ENCODE assay signal across 13 cellular contexts in the genomic region with DNA sequence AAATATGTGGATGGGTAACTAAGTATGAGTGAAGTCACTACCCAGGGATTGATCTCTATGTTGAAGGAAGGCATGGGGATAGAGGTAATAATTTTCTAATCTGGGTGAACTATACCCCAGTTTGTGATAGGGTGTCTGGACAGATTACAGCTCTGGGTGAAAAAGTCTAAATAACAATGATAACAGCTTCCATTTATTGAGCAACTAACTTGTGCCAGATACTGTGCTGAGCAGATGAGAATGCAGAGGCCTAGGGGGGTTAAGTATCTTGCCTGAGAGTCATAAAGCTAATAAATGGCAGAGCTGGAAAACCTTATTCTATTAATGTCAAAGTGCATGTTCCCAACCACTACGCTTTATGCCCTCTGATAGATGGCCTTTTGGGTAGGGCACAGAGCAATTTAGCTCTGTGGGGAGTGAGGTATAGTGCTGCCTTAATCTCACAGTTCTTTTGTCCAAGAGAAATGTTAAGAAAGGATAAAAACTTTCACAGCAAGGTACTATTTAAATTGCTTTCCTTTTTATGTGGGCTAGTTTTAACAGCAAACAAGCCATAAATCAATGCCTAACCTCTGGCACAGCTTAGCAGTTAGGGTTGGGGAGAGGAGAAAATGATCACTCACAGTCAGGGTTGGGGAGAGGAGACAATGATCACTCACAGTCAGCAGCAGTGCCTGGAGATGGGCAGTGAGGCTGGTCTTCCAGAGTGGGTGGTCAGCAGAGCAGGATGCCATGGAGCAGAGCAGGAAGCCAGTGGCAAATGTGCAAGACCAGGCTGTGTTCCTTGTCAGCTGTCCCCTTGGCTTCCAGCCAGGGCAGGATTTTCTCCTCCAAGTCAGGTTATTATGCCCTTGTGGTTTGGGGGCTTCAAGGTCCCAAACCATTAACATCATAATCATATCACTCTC.
DNase-seq lines count a peak whose midpoint lies in the region; ATAC-seq and TF ChIP-seq lines count a peak whose summit lies in the region.
"Had no signal": no experiment of that assay in that cellular context is flagged by ENCODE, and none has a peak within 500 bp of the region (broad histone marks: within the 10 kb centered on the region; RNA-seq: fewer than 3 reads in every experiment).

No MANE protein-coding gene starts in this region.

- CTCF ChIA-PET in naive thymus-derived CD4-positive, alpha-beta T cell (lab: Charles Lee) = no interaction called here

- H3K4me3 Mint-ChIP-seq in naive thymus-derived CD4-positive, alpha-beta T cell = no peak overlapping the region
- H3K4me3 Mint-ChIP-seq: natural killer cell; stimulated activated naive CD8-positive, alpha-beta T cell treated with anti-CD3 and anti-CD28 coated beads, Interleukin-15, Interleukin-2, amounts not matched to agents 100 ng/mL and 50 ng/mL, for 24 hours had no signal

- H3K27ac ChIP-seq in cardiac muscle cell (peak overlapping the region; percentile 75), SJCRH30 (no peak overlapping the region), uterus (peak overlapping the region; percentile 8 to 38)
- H3K27ac ChIP-seq in naive thymus-derived CD4-positive, alpha-beta T cell (ENCODE audit: low read depth, low read length) = no peak overlapping the region

- H3K4me1 Mint-ChIP-seq in naive thymus-derived CD4-positive, alpha-beta T cell = no peaks in the 10 kb centered on the region
- H3K4me1 Mint-ChIP-seq: natural killer cell had no signal

- H3K9me3 Mint-ChIP-seq in naive thymus-derived CD4-positive, alpha-beta T cell = peaks cover 0 to 3% (median 0%) of the 10 kb centered on the region in 11 donors
- H3K9me3 Mint-ChIP-seq: stimulated activated naive CD8-positive, alpha-beta T cell treated with anti-CD3 and anti-CD28 coated beads, Interleukin-15, Interleukin-2, amounts not matched to agents 100 ng/mL and 50 ng/mL, for 24 hours had no signal

- TF ChIP-seq CTCF in cardiac muscle cell (IDR thresholded peaks at IDR 0.05; ENCODE audit: low read depth, low read length) (no peak), uterus (IDR thresholded peaks at IDR 0.05) (no peak)

- no peak for TF ChIP-seq POLR2A in uterus (IDR thresholded peaks at IDR 0.05)

- ATAC-seq in left colon = peak; percentile 77
- no peak for ATAC-seq in HG02763 (IDR thresholded peaks at IDR 0.05; ENCODE audit: unreplicated experiment)
- ATAC-seq in naive thymus-derived CD4-positive, alpha-beta T cell = no peak
- ATAC-seq: natural killer cell had no signal

- DNase-seq in cardiac muscle cell (ENCODE audit: low read depth in 1 of 2, low spot score in 1 of 2) = peak in 1 of 2 donors; percentile 31
- DNase-seq in cardiac septum (ENCODE audit: low spot score) = no peak
- DNase-seq in SJCRH30 = peak; percentile 82 to 86
- DNase-seq in left colon = peak in 1 of 2 donors; percentile 23
- DNase-seq in uterus = peak; percentile 23 to 24
- no peak for DNase-seq in NOMO-1 treated with DMSO at 0.1 percent for 48 hours (lab: John Stamatoyannopoulos, UW; ENCODE audit: unreplicated experiment)
- DNase-seq in naive thymus-derived CD4-positive, alpha-beta T cell = no peak
- DNase-seq: amniotic stem cell; natural killer cell; stimulated activated CD4-positive, alpha-beta T cell treated with anti-CD3 and anti-CD28 coated beads, Interleukin-1b, Interleukin-23, amount 100 ng/mL, for 48 hours; T-helper 1 cell had no signal

- H3K36me3 Mint-ChIP-seq in naive thymus-derived CD4-positive, alpha-beta T cell = no peaks in the 10 kb centered on the region
- H3K36me3 Mint-ChIP-seq: natural killer cell had no signal

- intact Hi-C loops in cardiac septum (cut with DNase I) = no loop called here
- intact Hi-C loops in left colon (cut with DNase I, micrococcal nuclease) = no loop called here
- intact Hi-C loops in uterus (cut with DNase I; ENCODE audit: low total_unique reads) = no loop called here
- intact Hi-C loops in naive thymus-derived CD4-positive, alpha-beta T cell (cut with micrococcal nuclease) = no loop called here

- H3K27me3 ChIP-seq in cardiac muscle cell (no peaks in the 10 kb centered on the region), SJCRH30 (no peaks in the 10 kb centered on the region), uterus (no peaks in the 10 kb centered on the region)
- H3K27me3 ChIP-seq in naive thymus-derived CD4-positive, alpha-beta T cell (ENCODE audit: control insufficient read depth in 2 of 2, insufficient read depth in 2 of 2, low read length in 2 of 2) = peaks cover 0 to 4% of the 10 kb centered on the region in 2 donors

- H3K4me3 ChIP-seq in cardiac muscle cell = no peak overlapping the region
- H3K4me3 ChIP-seq in SJCRH30 = no peak overlapping the region
- H3K4me3 ChIP-seq in uterus = no peak overlapping the region
- no peak overlapping the region for H3K4me3 ChIP-seq in naive thymus-derived CD4-positive, alpha-beta T cell (ENCODE audit: low read length)

- H3K36me3 ChIP-seq in cardiac muscle cell (no peaks in the 10 kb centered on the region), SJCRH30 (no peaks in the 10 kb centered on the region), uterus (no peaks in the 10 kb centered on the region)
- H3K36me3 ChIP-seq in naive thymus-derived CD4-positive, alpha-beta T cell (ENCODE audit: control insufficient read depth in 2 of 3, insufficient read depth in 3 of 3, low read length in 3 of 3) = no peaks in the 10 kb centered on the region

- H3K4me1 ChIP-seq in cardiac muscle cell (ENCODE audit: low read depth) (peaks cover 29% of the 10 kb centered on the region), SJCRH30 (peaks cover 18% of the 10 kb centered on the region), uterus (peaks cover 0 to 5% of the 10 kb centered on the region in 2 donors)
- no peaks in the 10 kb centered on the region for H3K4me1 ChIP-seq in naive thymus-derived CD4-positive, alpha-beta T cell (ENCODE audit: control insufficient read depth in 2 of 2, insufficient read depth in 2 of 2, low read length in 2 of 2)

- POLR2A ChIA-PET in naive thymus-derived CD4-positive, alpha-beta T cell (lab: Charles Lee) = no interaction called here

- peaks cover 4 to 38% (median 11%) of the 10 kb centered on the region in 5 donors for H3K27me3 Mint-ChIP-seq in naive thymus-derived CD4-positive, alpha-beta T cell

- no peak overlapping the region for H3K27ac Mint-ChIP-seq in naive thymus-derived CD4-positive, alpha-beta T cell
- H3K27ac Mint-ChIP-seq: natural killer cell; stimulated activated naive CD8-positive, alpha-beta T cell treated with anti-CD3 and anti-CD28 coated beads, Interleukin-15, Interleukin-2, amounts not matched to agents 100 ng/mL and 50 ng/mL, for 24 hours had no signal

- H3K9me3 ChIP-seq in cardiac muscle cell (ENCODE audit: low read depth) = no peaks in the 10 kb centered on the region
- 0 out of 2 replicates have a peak, but pooled peaks cover 2% of the 10 kb centered on the region for H3K9me3 ChIP-seq in SJCRH30 (replicated peaks)
- no peaks in the 10 kb centered on the region for H3K9me3 ChIP-seq in uterus
- no peaks in the 10 kb centered on the region for H3K9me3 ChIP-seq in naive thymus-derived CD4-positive, alpha-beta T cell (ENCODE audit: control insufficient read depth in 2 of 3, low read length in 3 of 3)

Comparison
In these comparisons a context has a peak if more than half of its experiments do, and no peak if none do; other contexts are left out.
1. DNase-seq: peak in SJCRH30 (2 of 2) and uterus (2 of 2); none in cardiac septum (single experiment), NOMO-1 treated with DMSO at 0.1 percent for 48 hours (single experiment) and naive thymus-derived CD4-positive, alpha-beta T cell (0 of 9).
2. H3K27ac ChIP-seq: peak in cardiac muscle cell (single experiment) and uterus (2 of 2); none in SJCRH30 (single experiment) and naive thymus-derived CD4-positive, alpha-beta T cell (single experiment).